In genomic region chr12:84994436-84994835, GRCh38 we compare ENCODE assay signal across 1 cellular context.
TF ChIP-seq lines count a peak whose summit lies in the region.

No MANE protein-coding gene starts in this region.

TF ChIP-seq in IMR-90, 13 proteins besides CTCF, POLR2A, EP300 and RAD21 (continued from another document):
- no peak for TF ChIP-seq USF2 (IDR thresholded peaks at IDR 0.05; ENCODE audit: low read depth, low read length)
- no peak for TF ChIP-seq RCOR1 (IDR thresholded peaks at IDR 0.05; ENCODE audit: insufficient replicate concordance, low read length)
- TF ChIP-seq CHD1 (IDR thresholded peaks at IDR 0.05; ENCODE audit: low read depth, low read length), result no peak
- no peak for TF ChIP-seq NFE2L2 (IDR thresholded peaks at IDR 0.05; ENCODE audit: low read depth, low read length)
- TF ChIP-seq MAFK (IDR thresholded peaks at IDR 0.05; ENCODE audit: low read depth, low read length), result no peak
- TF ChIP-seq, protein P1, sequence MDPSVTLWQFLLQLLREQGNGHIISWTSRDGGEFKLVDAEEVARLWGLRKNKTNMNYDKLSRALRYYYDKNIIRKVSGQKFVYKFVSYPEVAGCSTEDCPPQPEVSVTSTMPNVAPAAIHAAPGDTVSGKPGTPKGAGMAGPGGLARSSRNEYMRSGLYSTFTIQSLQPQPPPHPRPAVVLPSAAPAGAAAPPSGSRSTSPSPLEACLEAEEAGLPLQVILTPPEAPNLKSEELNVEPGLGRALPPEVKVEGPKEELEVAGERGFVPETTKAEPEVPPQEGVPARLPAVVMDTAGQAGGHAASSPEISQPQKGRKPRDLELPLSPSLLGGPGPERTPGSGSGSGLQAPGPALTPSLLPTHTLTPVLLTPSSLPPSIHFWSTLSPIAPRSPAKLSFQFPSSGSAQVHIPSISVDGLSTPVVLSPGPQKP (IDR thresholded peaks at IDR 0.05; ENCODE audit: borderline replicate concordance, low read depth, low read length), result no peak
- TF ChIP-seq CEBPB (IDR thresholded peaks at IDR 0.05; ENCODE audit: low read depth, low read length), result no peak
- TF ChIP-seq SMC3 (IDR thresholded peaks at IDR 0.05; ENCODE audit: low read depth, low read length), result no peak
- no peak for TF ChIP-seq RFX5 (IDR thresholded peaks at IDR 0.05; ENCODE audit: low read depth, low read length)
- no peak for TF ChIP-seq FOS (IDR thresholded peaks at IDR 0.05; ENCODE audit: low read depth, low read length)
- TF ChIP-seq BHLHE40 (IDR thresholded peaks at IDR 0.05; ENCODE audit: low read depth, low read length), result no peak
- no peak for TF ChIP-seq MXI1 (IDR thresholded peaks at IDR 0.05; ENCODE audit: borderline replicate concordance, low read depth, low read length)
TF ChIP-seq in IMR-90: peak in this region for 0.
